In the genomic region with DNA sequence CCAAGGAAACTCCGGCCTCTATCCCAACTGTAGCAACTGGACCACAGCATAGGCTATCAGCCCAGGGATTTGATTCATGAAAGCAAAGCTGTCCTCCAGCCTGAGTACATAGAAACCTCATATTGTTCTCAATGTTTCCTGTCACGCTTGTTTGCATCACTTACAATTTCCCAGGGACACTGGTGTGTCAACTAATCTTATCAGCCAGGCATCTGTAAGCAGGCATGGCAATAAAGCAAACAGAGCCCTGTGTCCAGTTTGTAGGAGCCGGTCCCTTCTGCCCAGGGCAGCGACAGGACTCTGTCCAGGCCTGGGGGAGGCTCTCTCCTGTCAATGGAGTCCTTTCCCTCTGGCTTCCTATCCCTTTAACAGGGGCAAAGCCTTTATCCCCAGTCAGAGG, we compare ENCODE assay signal across 18 cellular contexts. TPM values are rescaled to one million over a fixed set of nuclear protein-coding genes. Genes with fewer than 3 reads are reported as not detected.
A peak's percentile ranks its signal among the peaks of the same experiment; 100 is the strongest.
DNase-seq lines count a peak whose midpoint lies in the region; ATAC-seq and TF ChIP-seq lines count a peak whose summit lies in the region.
"Had no signal": no experiment of that assay in that cellular context is flagged by ENCODE, and none has a peak within 500 bp of the region (broad histone marks: within the 10 kb centered on the region; RNA-seq: fewer than 3 reads in every experiment).

No MANE protein-coding gene starts in this region.

- 88 to 90% methylated on average over 3 to 4 of the region's 4 CpGs for WGBS in mesodermal cell (ENCODE audit: insufficient coverage in 2 of 2), 2 experiments

- no peak overlapping the region for H3K4me3 ChIP-seq in mesodermal cell (ENCODE audit: extremely low read depth, insufficient read depth, low read length, poor library complexity, severe bottlenecking)
- H3K4me3 ChIP-seq: BLaER1 treated with 17β-estradiol and CSF1 and Interleukin-3, amounts not matched to agents 10 nM and 100 nM; gastrocnemius medialis; lower lobe of right lung; tibial artery had no signal

- no peak for TF ChIP-seq CTCF in GM20000 (IDR thresholded peaks at IDR 0.05; ENCODE audit: extremely low read depth, missing control alignments)

- H3K9me3 ChIP-seq in mesodermal cell (ENCODE audit: control insufficient read depth, low read length), result no peaks in the 10 kb centered on the region
- H3K9me3 ChIP-seq: gastrocnemius medialis, lower lobe of right lung, tibial artery had no signal

- no peaks in the 10 kb centered on the region for H3K36me3 ChIP-seq in mesodermal cell (ENCODE audit: control insufficient read depth, insufficient read depth, low read length)
- H3K36me3 ChIP-seq: BLaER1 treated with 17β-estradiol and CSF1 and Interleukin-3, amounts not matched to agents 10 nM and 100 nM; gastrocnemius medialis; lower lobe of right lung; tibial artery had no signal

- H3K27ac ChIP-seq in mesodermal cell (ENCODE audit: low read depth, low read length, severe bottlenecking), result peak overlapping the region; percentile 23
- H3K27ac ChIP-seq: 22Rv1; BLaER1 treated with 17β-estradiol and CSF1 and Interleukin-3, amounts not matched to agents 10 nM and 100 nM; gastrocnemius medialis; lower lobe of right lung; tibial artery had no signal

- peak; percentile 64; the same call in 2 of the 3 replicates for ATAC-seq in SK-N-SH treated with all-trans-retinoic acid at 6 μM for 48 hours
- ATAC-seq in HG02840 (IDR thresholded peaks at IDR 0.05; ENCODE audit: low FRiP score, unreplicated experiment), result no peak
- ATAC-seq: gastrocnemius medialis; lower lobe of right lung; naive thymus-derived CD4-positive, alpha-beta T cell; stimulated activated memory B cell treated with anti-CD40 and anti-IgM and Interleukin-4, amounts not matched to agents 10 μg/mL and 1 μg/mL and 100 μg/mL, for 72 hours had no signal

- H3K4me1 ChIP-seq in mesodermal cell (ENCODE audit: control insufficient read depth, insufficient read depth, low read length, poor library complexity, severe bottlenecking), result peaks cover 6% of the 10 kb centered on the region
- H3K4me1 ChIP-seq: BLaER1 treated with 17β-estradiol and CSF1 and Interleukin-3, amounts not matched to agents 10 nM and 100 nM; gastrocnemius medialis; tibial artery had no signal

- DNase-seq in NCI-H1417 (lab: John Stamatoyannopoulos, UW) (peak; percentile 28 to 71 (median 70)), NCI-H1417 treated with DMSO at 0.1 percent for 48 hours (lab: John Stamatoyannopoulos, UW) (no peak), NCI-H2081 (lab: John Stamatoyannopoulos, UW) (peak; percentile 38 to 76), NCI-H446 (lab: John Stamatoyannopoulos, UW) (no peak), GM20000 (ENCODE audit: low spot score) (no peak)
- DNase-seq: activated CD8-positive, alpha-beta memory T cell treated with anti-CD3 and anti-CD28 coated beads, Interleukin-2, amount 50 U/mL, for 4 hours; activated naive CD4-positive, alpha-beta T cell; gastrocnemius medialis; lower lobe of right lung; naive thymus-derived CD4-positive, alpha-beta T cell; Right ventricle myocardium superior; tibial artery had no signal

TF ChIP-seq in SK-N-SH treated with all-trans-retinoic acid at 6 μM for 48 hours, 23 proteins besides CTCF, POLR2A, EP300 and RAD21:
- TF ChIP-seq SNAI2 (CRISPR knock-in tag; IDR thresholded peaks at IDR 0.05) (no peak), ZNF70 (CRISPR knock-in tag; IDR thresholded peaks at IDR 0.05) (peak; percentile 11; the same call in 1 of the 2 replicates), TCF4 (CRISPR knock-in tag; IDR thresholded peaks at IDR 0.05; ENCODE audit: borderline replicate concordance) (peak; percentile 73), PPARA (CRISPR knock-in tag; IDR thresholded peaks at IDR 0.05; ENCODE audit: borderline replicate concordance) (no peak), BACH2 (CRISPR knock-in tag; IDR thresholded peaks at IDR 0.05; ENCODE audit: borderline replicate concordance) (no peak)
- TF ChIP-seq, protein P1, sequence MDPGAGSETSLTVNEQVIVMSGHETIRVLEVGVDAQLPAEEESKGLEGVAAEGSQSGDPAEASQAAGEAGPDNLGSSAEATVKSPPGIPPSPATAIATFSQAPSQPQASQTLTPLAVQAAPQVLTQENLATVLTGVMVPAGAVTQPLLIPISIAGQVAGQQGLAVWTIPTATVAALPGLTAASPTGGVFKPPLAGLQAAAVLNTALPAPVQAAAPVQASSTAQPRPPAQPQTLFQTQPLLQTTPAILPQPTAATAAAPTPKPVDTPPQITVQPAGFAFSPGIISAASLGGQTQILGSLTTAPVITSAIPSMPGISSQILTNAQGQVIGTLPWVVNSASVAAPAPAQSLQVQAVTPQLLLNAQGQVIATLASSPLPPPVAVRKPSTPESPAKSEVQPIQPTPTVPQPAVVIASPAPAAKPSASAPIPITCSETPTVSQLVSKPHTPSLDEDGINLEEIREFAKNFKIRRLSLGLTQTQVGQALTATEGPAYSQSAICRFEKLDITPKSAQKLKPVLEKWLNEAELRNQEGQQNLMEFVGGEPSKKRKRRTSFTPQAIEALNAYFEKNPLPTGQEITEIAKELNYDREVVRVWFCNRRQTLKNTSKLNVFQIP (CRISPR knock-in tag; IDR thresholded peaks at IDR 0.05; ENCODE audit: borderline replicate concordance, low read depth), result no peak
- TF ChIP-seq, protein P2, sequence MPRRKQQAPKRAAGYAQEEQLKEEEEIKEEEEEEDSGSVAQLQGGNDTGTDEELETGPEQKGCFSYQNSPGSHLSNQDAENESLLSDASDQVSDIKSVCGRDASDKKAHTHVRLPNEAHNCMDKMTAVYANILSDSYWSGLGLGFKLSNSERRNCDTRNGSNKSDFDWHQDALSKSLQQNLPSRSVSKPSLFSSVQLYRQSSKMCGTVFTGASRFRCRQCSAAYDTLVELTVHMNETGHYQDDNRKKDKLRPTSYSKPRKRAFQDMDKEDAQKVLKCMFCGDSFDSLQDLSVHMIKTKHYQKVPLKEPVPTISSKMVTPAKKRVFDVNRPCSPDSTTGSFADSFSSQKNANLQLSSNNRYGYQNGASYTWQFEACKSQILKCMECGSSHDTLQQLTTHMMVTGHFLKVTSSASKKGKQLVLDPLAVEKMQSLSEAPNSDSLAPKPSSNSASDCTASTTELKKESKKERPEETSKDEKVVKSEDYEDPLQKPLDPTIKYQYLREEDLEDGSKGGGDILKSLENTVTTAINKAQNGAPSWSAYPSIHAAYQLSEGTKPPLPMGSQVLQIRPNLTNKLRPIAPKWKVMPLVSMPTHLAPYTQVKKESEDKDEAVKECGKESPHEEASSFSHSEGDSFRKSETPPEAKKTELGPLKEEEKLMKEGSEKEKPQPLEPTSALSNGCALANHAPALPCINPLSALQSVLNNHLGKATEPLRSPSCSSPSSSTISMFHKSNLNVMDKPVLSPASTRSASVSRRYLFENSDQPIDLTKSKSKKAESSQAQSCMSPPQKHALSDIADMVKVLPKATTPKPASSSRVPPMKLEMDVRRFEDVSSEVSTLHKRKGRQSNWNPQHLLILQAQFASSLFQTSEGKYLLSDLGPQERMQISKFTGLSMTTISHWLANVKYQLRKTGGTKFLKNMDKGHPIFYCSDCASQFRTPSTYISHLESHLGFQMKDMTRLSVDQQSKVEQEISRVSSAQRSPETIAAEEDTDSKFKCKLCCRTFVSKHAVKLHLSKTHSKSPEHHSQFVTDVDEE (CRISPR knock-in tag; IDR thresholded peaks at IDR 0.05), result peak; percentile 89

RNA-seq across cellular contexts. Expression of gene CDHR3, which starts 23.0 kb away (rescaled TPM):
- polyA plus RNA-seq in mesodermal cell (2013, experiment 1 of 2), result 2.9 TPM
- polyA plus RNA-seq in mesodermal cell (2013, experiment 2 of 2), result 2.3 TPM

Comparison
In these comparisons a context has a peak if more than half of its experiments do, and no peak if none do; other contexts are left out.
1. DNase-seq: peak in NCI-H1417 (3 of 3) and NCI-H2081 (2 of 2); none in NCI-H1417 treated with DMSO at 0.1 percent for 48 hours (single experiment), NCI-H446 (0 of 2) and GM20000 (single experiment).